18 cellular contexts compared by ENCODE assay signal in the genomic region with DNA sequence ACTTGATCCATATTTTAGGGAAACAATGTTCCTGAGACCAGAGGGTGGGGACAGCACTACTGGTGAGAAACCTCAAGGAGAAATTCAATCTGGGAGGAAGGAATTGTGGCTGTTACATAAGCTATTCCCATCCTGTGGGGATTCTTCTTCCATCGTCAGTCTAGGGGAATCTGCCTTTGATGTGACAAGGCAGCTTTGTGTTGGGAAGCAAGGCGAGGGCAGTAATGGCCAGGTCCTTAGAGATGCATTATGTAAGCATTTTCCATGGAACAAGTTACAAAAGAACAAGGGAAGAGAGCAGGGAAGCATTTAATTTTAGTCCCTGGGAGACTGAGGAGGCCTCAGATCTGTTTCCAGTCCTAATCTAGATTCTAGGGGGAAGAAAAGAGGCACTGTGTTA.
"Had no signal": no experiment of that assay in that cellular context is flagged by ENCODE, and none has a peak within 500 bp of the region (broad histone marks: within the 10 kb centered on the region; RNA-seq: fewer than 3 reads in every experiment).

No MANE protein-coding gene starts in this region.

- H3K27ac Mint-ChIP-seq: activated CD8-positive, alpha-beta T cell treated with anti-CD3 and anti-CD28 coated beads for 36 hours; activated T-helper 1 cell treated with anti-CD3 and anti-CD28 coated beads, Interleukin-12 subunit alpha, Interleukin-12 subunit beta, Interleukin-2, Interleukin-4 antibody, amounts not matched to agents 30 ng/mL and 10 ng/mL and 1 ng/mL, durations not matched to agents 14 hours and 24 hours and 36 hours; memory B cell; natural killer cell treated with Interleukin-12 subunit alpha and Interleukin-12 subunit beta and Interleukin-15 and Interleukin-18, amount 100 ng/mL, for 72 hours had no signal

- H3K9me3 ChIP-seq: colonic mucosa, left lung, ovary, tibial artery, uterus had no signal

- H3K36me3 ChIP-seq: colonic mucosa, left lung, ovary, tibial artery, uterus had no signal

- H3K27ac ChIP-seq: colonic mucosa, left lung, ovary, skin epidermis, tibial artery, uterus had no signal

- DNase-seq: activated CD4-positive, alpha-beta T cell treated with anti-CD3 and anti-CD28 coated beads for 4 hours; activated CD8-positive, alpha-beta memory T cell treated with anti-CD3 and anti-CD28 coated beads, Interleukin-2, amount 50 U/mL, for 4 hours; activated CD8-positive, alpha-beta T cell treated with anti-CD3 and anti-CD28 coated beads for 36 hours; activated naive CD4-positive, alpha-beta T cell treated with Interleukin-2 at 50 U/mL for 16 hours; caudate nucleus; colonic mucosa; effector CD4-positive, alpha-beta T cell; hypothalamus; left lung; ovary; SW 1271; T-helper 9 cell; tibial artery; uterus had no signal

- ATAC-seq: activated CD8-positive, alpha-beta T cell treated with anti-CD3 and anti-CD28 coated beads for 36 hours; left lung; natural killer cell treated with Interleukin-12 subunit alpha and Interleukin-12 subunit beta and Interleukin-15 and Interleukin-18, amount 100 ng/mL, for 72 hours had no signal

- H3K27me3 Mint-ChIP-seq: activated CD8-positive, alpha-beta T cell treated with anti-CD3 and anti-CD28 coated beads for 36 hours; memory B cell; natural killer cell treated with Interleukin-12 subunit alpha and Interleukin-12 subunit beta and Interleukin-15 and Interleukin-18, amount 100 ng/mL, for 72 hours had no signal

- H3K9me3 Mint-ChIP-seq: activated T-helper 1 cell treated with anti-CD3 and anti-CD28 coated beads, Interleukin-12 subunit alpha, Interleukin-12 subunit beta, Interleukin-2, Interleukin-4 antibody, amounts not matched to agents 30 ng/mL and 10 ng/mL and 1 ng/mL, durations not matched to agents 14 hours and 24 hours and 36 hours had no signal

- H3K27me3 ChIP-seq: colonic mucosa, left lung, ovary, tibial artery, uterus had no signal

- H3K4me1 Mint-ChIP-seq: memory B cell had no signal

- H3K4me1 ChIP-seq: colonic mucosa, left lung, tibial artery, uterus had no signal

- H3K36me3 Mint-ChIP-seq: memory B cell; natural killer cell treated with Interleukin-12 subunit alpha and Interleukin-12 subunit beta and Interleukin-15 and Interleukin-18, amount 100 ng/mL, for 72 hours had no signal

- H3K4me3 Mint-ChIP-seq: activated CD8-positive, alpha-beta T cell treated with anti-CD3 and anti-CD28 coated beads for 36 hours; activated T-helper 1 cell treated with anti-CD3 and anti-CD28 coated beads, Interleukin-12 subunit alpha, Interleukin-12 subunit beta, Interleukin-2, Interleukin-4 antibody, amounts not matched to agents 30 ng/mL and 10 ng/mL and 1 ng/mL, durations not matched to agents 14 hours and 24 hours and 36 hours; memory B cell; natural killer cell treated with Interleukin-12 subunit alpha and Interleukin-12 subunit beta and Interleukin-15 and Interleukin-18, amount 100 ng/mL, for 72 hours had no signal

- H3K4me3 ChIP-seq: colonic mucosa, left lung, ovary, skin epidermis, tibial artery, uterus had no signal
